In the genomic region with DNA sequence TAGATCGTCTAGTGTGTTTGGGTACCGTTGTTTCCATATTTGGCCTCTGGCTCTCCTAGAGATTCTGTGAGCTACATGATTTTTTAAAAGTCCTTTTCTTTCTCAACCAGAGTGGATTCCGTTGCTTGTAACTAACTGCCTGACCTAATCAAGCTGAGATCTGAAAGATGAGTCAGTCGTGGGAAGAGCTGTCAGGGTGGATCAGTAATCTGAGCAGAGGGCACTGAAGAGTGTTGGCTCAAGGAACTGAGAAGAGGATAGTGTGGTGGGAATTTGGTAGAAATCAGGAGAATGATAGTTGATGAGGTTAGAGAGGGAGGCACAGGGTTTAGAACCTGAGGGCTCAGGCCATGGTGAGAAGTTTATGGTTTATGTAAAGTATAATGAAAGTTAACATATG, we compare ENCODE assay signal across 9 cellular contexts. TPM values are rescaled to one million over a fixed set of nuclear protein-coding genes. Genes with fewer than 3 reads are reported as not detected.
DNase-seq lines count a peak whose midpoint lies in the region; ATAC-seq and TF ChIP-seq lines count a peak whose summit lies in the region.
"Had no signal": no experiment of that assay in that cellular context is flagged by ENCODE, and none has a peak within 500 bp of the region (broad histone marks: within the 10 kb centered on the region; RNA-seq: fewer than 3 reads in every experiment).

No MANE protein-coding gene starts in this region.

- no peaks in the 10 kb centered on the region for H3K9me3 ChIP-seq in T-helper 17 cell (ENCODE audit: control insufficient read depth, low read length, poor library complexity, severe bottlenecking)

- TF ChIP-seq CTCF in fibroblast of pulmonary artery (IDR thresholded peaks at IDR 0.05; ENCODE audit: low read length, missing control alignments), result no peak

- CTCF ChIA-PET in activated CD4-positive, alpha-beta T cell treated with anti-CD3 and anti-CD28 coated beads for 36 hours (lab: Charles Lee), result interaction anchor here (1.3 kb wide), 1 partner anchor 51 kb away, joined by 4 read pairs; no protein-coding TSS in a partner anchor

- ATAC-seq in activated CD4-positive, alpha-beta T cell treated with anti-CD3 and anti-CD28 coated beads for 36 hours, result peak; percentile 63
- ATAC-seq in T-helper 17 cell (no peak), GM21717 (IDR thresholded peaks at IDR 0.05; ENCODE audit: unreplicated experiment) (no peak)
- peak; percentile 72 for ATAC-seq in stimulated activated effector memory CD8-positive, alpha-beta T cell treated with anti-CD3 and anti-CD28 coated beads, Interleukin-12 subunit alpha, Interleukin-12 subunit beta, amount 100 ng/mL, for 72 hours

- peaks cover 24% of the 10 kb centered on the region for H3K36me3 Mint-ChIP-seq in activated CD4-positive, alpha-beta T cell treated with anti-CD3 and anti-CD28 coated beads for 36 hours (ENCODE audit: low read depth)
- H3K36me3 Mint-ChIP-seq in T-helper 17 cell (ENCODE audit: low read depth), result peaks cover 15% of the 10 kb centered on the region
- peaks cover 59% of the 10 kb centered on the region for H3K36me3 Mint-ChIP-seq in stimulated activated effector memory CD8-positive, alpha-beta T cell treated with anti-CD3 and anti-CD28 coated beads, Interleukin-12 subunit alpha, Interleukin-12 subunit beta, amount 100 ng/mL, for 72 hours

- DNase-seq in activated CD4-positive, alpha-beta T cell treated with anti-CD3 and anti-CD28 coated beads for 36 hours, result peak; percentile 29
- DNase-seq in activated CD4-positive, alpha-beta T cell treated with anti-CD3 and anti-CD28 coated beads, Interleukin-2, amount 50 U/mL, for 1 hour, result no peak
- DNase-seq in T-helper 17 cell, result no peak
- DNase-seq in fibroblast of pulmonary artery (ENCODE audit: low read depth), result peak; percentile 20
- no peak for DNase-seq in stimulated activated effector memory CD8-positive, alpha-beta T cell treated with anti-CD3 and anti-CD28 coated beads, Interleukin-12 subunit alpha, Interleukin-12 subunit beta, amount 100 ng/mL, for 72 hours (ENCODE audit: low spot score in 2 of 2)
- DNase-seq in SHP77 treated with DMSO at 0.1 percent for 48 hours (lab: John Stamatoyannopoulos, UW), result no peak
- DNase-seq in activated gamma-delta T cell (lab: John Stamatoyannopoulos, UW), result no peak

- POLR2A ChIA-PET in activated CD4-positive, alpha-beta T cell treated with anti-CD3 and anti-CD28 coated beads for 36 hours (lab: Charles Lee), result interaction anchor here (0.6 kb wide), 1 partner anchor 1542 kb away, joined by 3 read pairs; no protein-coding TSS in a partner anchor

- intact Hi-C loops in activated CD4-positive, alpha-beta T cell treated with anti-CD3 and anti-CD28 coated beads for 36 hours (cut with DNase I, micrococcal nuclease), result no loop called here

- H3K27ac Mint-ChIP-seq in activated CD4-positive, alpha-beta T cell treated with anti-CD3 and anti-CD28 coated beads for 36 hours, result no peak overlapping the region
- H3K27ac Mint-ChIP-seq in T-helper 17 cell, result peak overlapping the region; percentile 63
- H3K27ac Mint-ChIP-seq in stimulated activated effector memory CD8-positive, alpha-beta T cell treated with anti-CD3 and anti-CD28 coated beads, Interleukin-12 subunit alpha, Interleukin-12 subunit beta, amount 100 ng/mL, for 72 hours, result peak overlapping the region; percentile 2

- no peak overlapping the region for H3K4me3 Mint-ChIP-seq in activated CD4-positive, alpha-beta T cell treated with anti-CD3 and anti-CD28 coated beads for 36 hours
- no peak overlapping the region for H3K4me3 Mint-ChIP-seq in T-helper 17 cell
- H3K4me3 Mint-ChIP-seq in stimulated activated effector memory CD8-positive, alpha-beta T cell treated with anti-CD3 and anti-CD28 coated beads, Interleukin-12 subunit alpha, Interleukin-12 subunit beta, amount 100 ng/mL, for 72 hours, result peak overlapping the region; percentile 0

- H3K27me3 Mint-ChIP-seq in activated CD4-positive, alpha-beta T cell treated with anti-CD3 and anti-CD28 coated beads for 36 hours, result no peaks in the 10 kb centered on the region
- no peaks in the 10 kb centered on the region for H3K27me3 Mint-ChIP-seq in T-helper 17 cell

- H3K9me3 Mint-ChIP-seq in activated CD4-positive, alpha-beta T cell treated with anti-CD3 and anti-CD28 coated beads for 36 hours (ENCODE audit: low read depth), result no peaks in the 10 kb centered on the region
- H3K9me3 Mint-ChIP-seq in stimulated activated effector memory CD8-positive, alpha-beta T cell treated with anti-CD3 and anti-CD28 coated beads, Interleukin-12 subunit alpha, Interleukin-12 subunit beta, amount 100 ng/mL, for 72 hours, result no peaks in the 10 kb centered on the region

- peaks cover 67% of the 10 kb centered on the region for H3K4me1 Mint-ChIP-seq in activated CD4-positive, alpha-beta T cell treated with anti-CD3 and anti-CD28 coated beads for 36 hours
- peaks cover 41% of the 10 kb centered on the region for H3K4me1 Mint-ChIP-seq in T-helper 17 cell
- H3K4me1 Mint-ChIP-seq in stimulated activated effector memory CD8-positive, alpha-beta T cell treated with anti-CD3 and anti-CD28 coated beads, Interleukin-12 subunit alpha, Interleukin-12 subunit beta, amount 100 ng/mL, for 72 hours, result peaks cover 65% of the 10 kb centered on the region

- no peak overlapping the region for H3K4me3 ChIP-seq in fibroblast of pulmonary artery (replicated peaks; ENCODE audit: low read depth, low read length)
- H3K4me3 ChIP-seq: PC-9 had no signal

RNA-seq across cellular contexts. Expression of a gene that starts 52.2 kb away (rescaled TPM):
- total RNA-seq in activated CD4-positive, alpha-beta T cell treated with anti-CD3 and anti-CD28 coated beads for 36 hours, result 10 to 100 TPM; 28.0 to 32.2 TPM
- 10 to 100 TPM; 52.3 to 59.9 TPM for total RNA-seq in T-helper 17 cell

Comparison
In these comparisons a context has a peak if more than half of its experiments do, and no peak if none do; other contexts are left out.
1. DNase-seq: peak in activated CD4-positive, alpha-beta T cell treated with anti-CD3 and anti-CD28 coated beads for 36 hours (single experiment) and fibroblast of pulmonary artery (single experiment); none in activated CD4-positive, alpha-beta T cell treated with anti-CD3 and anti-CD28 coated beads, Interleukin-2, amount 50 U/mL, for 1 hour (single experiment), T-helper 17 cell (0 of 3), stimulated activated effector memory CD8-positive, alpha-beta T cell treated with anti-CD3 and anti-CD28 coated beads, Interleukin-12 subunit alpha, Interleukin-12 subunit beta, amount 100 ng/mL, for 72 hours (0 of 2), SHP77 treated with DMSO at 0.1 percent for 48 hours (single experiment) and activated gamma-delta T cell (single experiment).
2. ATAC-seq: peak in activated CD4-positive, alpha-beta T cell treated with anti-CD3 and anti-CD28 coated beads for 36 hours (single experiment) and stimulated activated effector memory CD8-positive, alpha-beta T cell treated with anti-CD3 and anti-CD28 coated beads, Interleukin-12 subunit alpha, Interleukin-12 subunit beta, amount 100 ng/mL, for 72 hours (single experiment); none in T-helper 17 cell (single experiment) and GM21717 (single experiment).